In genomic region chr5:218457-219289, GRCh38 we compare ENCODE assay signal across 1 cellular context.
TF ChIP-seq lines count a peak whose summit lies in the region.

No MANE protein-coding gene starts in this region.

TF ChIP-seq in H1, 55 proteins besides CTCF, POLR2A, EP300 and RAD21:
- peak; percentile 56; the same call in 1 of the 2 replicates for TF ChIP-seq PHF8 (conservative IDR thresholded peaks at IDR 0.05; ENCODE audit: low read depth, low read length)
- TF ChIP-seq KDM4A (IDR thresholded peaks at IDR 0.05; ENCODE audit: low read depth, low read length, severe bottlenecking) = peak; percentile 71
- peak; percentile 23; the same call in 1 of the 2 replicates for TF ChIP-seq RBBP5 (IDR thresholded peaks at IDR 0.05; ENCODE audit: borderline replicate concordance, low read depth, low read length)
- no peak for TF ChIP-seq HDAC2 (IDR thresholded peaks at IDR 0.05; ENCODE audit: borderline replicate concordance in 1 of 2, low read depth in 2 of 2, low read length in 2 of 2)
- no peak for TF ChIP-seq CHD7 (IDR thresholded peaks at IDR 0.05; ENCODE audit: insufficient replicate concordance, low read length)
- TF ChIP-seq SIN3A (conservative IDR thresholded peaks at IDR 0.05 in 1 of 2, IDR thresholded peaks at IDR 0.05 in 1 of 2; ENCODE audit: low read depth in 1 of 2, low read length in 2 of 2) = 0 out of 4 replicates have a peak, but pooled peaks of 1 of the 2 experiments have one; percentile 28
- TF ChIP-seq E2F6 (IDR thresholded peaks at IDR 0.05) = 0 out of 2 replicates have a peak, but pooled peaks have one; percentile 29
